In the genomic region with DNA sequence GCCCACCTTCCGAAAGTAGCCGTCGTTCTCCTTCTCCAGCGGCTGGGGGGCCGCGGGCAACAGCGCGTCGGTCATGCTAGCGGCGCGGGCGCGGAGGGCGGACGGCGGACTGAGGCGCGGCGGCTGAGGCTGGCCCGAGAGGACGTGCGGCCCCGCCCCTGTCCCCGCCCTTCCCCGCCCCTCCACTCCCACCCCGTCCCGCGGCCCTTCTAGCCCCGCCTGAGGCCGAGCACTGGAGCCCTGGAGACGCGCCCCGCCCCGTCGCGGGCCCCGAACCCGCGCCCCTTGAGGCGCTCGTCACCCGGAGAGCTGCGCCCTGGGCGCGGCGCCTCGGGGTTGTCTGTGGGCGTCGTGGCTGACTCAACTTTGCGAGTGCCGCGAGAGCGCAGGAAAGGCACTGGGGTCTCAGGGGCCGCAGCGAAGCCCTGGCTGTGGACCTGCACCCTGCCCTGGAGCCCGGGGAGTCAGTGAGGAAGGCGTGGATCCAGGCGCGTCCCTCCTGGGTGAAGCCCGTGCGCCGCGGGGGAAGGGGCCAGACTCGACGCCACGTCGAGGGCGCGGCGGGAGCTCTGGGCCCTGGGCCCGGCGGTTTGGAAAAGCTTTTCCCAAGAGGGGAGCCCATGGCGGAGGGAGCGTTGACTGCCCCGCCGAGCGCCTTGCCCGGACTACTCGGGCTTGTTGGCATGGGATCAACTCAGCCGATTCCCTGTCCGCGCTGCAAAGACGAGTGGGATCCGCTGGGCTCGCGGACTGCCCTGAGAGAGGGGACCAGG, we compare ENCODE assay signal across 8 cellular contexts. TPM values are rescaled to one million over a fixed set of nuclear protein-coding genes. Genes with fewer than 3 reads are reported as not detected.
A peak's percentile ranks its signal among the peaks of the same experiment; 100 is the strongest.
DNase-seq lines count a peak whose midpoint lies in the region; ATAC-seq and TF ChIP-seq lines count a peak whose summit lies in the region.

A gene (minus strand): TSS at position 111 of the 773 bp plus-strand sequence. CDS start 36 bp downstream, at position 75.

- H3K4me1 Mint-ChIP-seq in T-helper 17 cell = peaks cover 5% of the 10 kb centered on the region

- no peak for TF ChIP-seq CTCF in MM.1S (IDR thresholded peaks at IDR 0.05; ENCODE audit: low read length)
- TF ChIP-seq CTCF in astrocyte of the spinal cord (IDR thresholded peaks at IDR 0.05; ENCODE audit: low read depth, low read length) = no peak
- no peak for TF ChIP-seq CTCF in smooth muscle cell (IDR thresholded peaks at IDR 0.05; ENCODE audit: borderline replicate concordance, insufficient read depth, poor library complexity, severe bottlenecking)

- WGBS in smooth muscle cell (ENCODE audit: low lambda C conversion rate) = 6% methylated on average over 54 of the region's 87 CpGs

- H3K27me3 Mint-ChIP-seq in T-helper 17 cell = peaks cover 15% of the 10 kb centered on the region

- peak; percentile 78 for ATAC-seq in GM21717 (IDR thresholded peaks at IDR 0.05; ENCODE audit: unreplicated experiment)
- peak; percentile 74 for ATAC-seq in T-helper 17 cell

- H3K27ac ChIP-seq in MM.1S (ENCODE audit: low read length) = no peak within 1 kb of the TSS; the same call in 1 of the 2 replicates
- H3K27ac ChIP-seq in smooth muscle cell (ENCODE audit: low read depth) = no peak within 1 kb of the TSS

- H3K4me1 ChIP-seq in MM.1S (ENCODE audit: low read length) (no peaks in the 10 kb centered on the region), smooth muscle cell (ENCODE audit: low read depth) (peaks cover 7% of the 10 kb centered on the region)

- no peak within 1 kb of the TSS for H3K27ac Mint-ChIP-seq in T-helper 17 cell

- H3K4me3 ChIP-seq in MM.1S (ENCODE audit: low read length) (peak within 1 kb of the TSS; percentile 71), astrocyte of the spinal cord (ENCODE audit: low read depth, low read length) (peak within 1 kb of the TSS; percentile 49), iPS-18c (ENCODE audit: insufficient read depth, low read depth, low read length) (peak within 1 kb of the TSS; percentile 77), smooth muscle cell (peak within 1 kb of the TSS; percentile 56)

- peak within 1 kb of the TSS; percentile 77 for H3K4me3 Mint-ChIP-seq in T-helper 17 cell

- no peaks in the 10 kb centered on the region for H3K9me2 ChIP-seq in MM.1S (replicated peaks; ENCODE audit: insufficient read depth, low read length)

- H2AFZ ChIP-seq in MM.1S (ENCODE audit: low read length) = peak within 1 kb of the TSS; percentile 72
- H2AFZ ChIP-seq in smooth muscle cell (ENCODE audit: low read depth) = peak within 1 kb of the TSS; percentile 72

- H3K27me3 ChIP-seq in MM.1S (replicated peaks; ENCODE audit: insufficient read depth, low read length) = no peaks in the 10 kb centered on the region
- peaks cover 16% of the 10 kb centered on the region for H3K27me3 ChIP-seq in smooth muscle cell (ENCODE audit: low read depth)

- no peaks in the 10 kb centered on the region; the same call in 1 of the 2 replicates for H3F3A ChIP-seq in MM.1S (ENCODE audit: insufficient read depth, low read length)
- H3F3A ChIP-seq in smooth muscle cell (ENCODE audit: low read depth) = no peaks in the 10 kb centered on the region

- H3K36me3 Mint-ChIP-seq in T-helper 17 cell (ENCODE audit: low read depth) = no peaks in the 10 kb centered on the region

- in situ Hi-C loops in astrocyte of the spinal cord (cut with HindIII; ENCODE audit: low sequenced_read_pairs) = no loop called here

- H3K4me2 ChIP-seq in MM.1S (ENCODE audit: low read depth, low read length) = peak within 1 kb of the TSS; percentile 74; the same call in 1 of the 2 replicates
- H3K4me2 ChIP-seq in smooth muscle cell = peak within 1 kb of the TSS; percentile 91

- H3K9me3 ChIP-seq in MM.1S (replicated peaks; ENCODE audit: insufficient read depth, low read length) (no peaks in the 10 kb centered on the region), T-helper 17 cell (ENCODE audit: control insufficient read depth, low read length, poor library complexity, severe bottlenecking) (no peaks in the 10 kb centered on the region), iPS-18c (ENCODE audit: control insufficient read depth, insufficient read depth, low read length) (no peaks in the 10 kb centered on the region), smooth muscle cell (replicated peaks; ENCODE audit: low read depth) (no peaks in the 10 kb centered on the region)

- DNase-seq in DMS114 treated with DMSO at 0.1 percent for 48 hours (lab: John Stamatoyannopoulos, UW; ENCODE audit: unreplicated experiment) = peak; percentile 52
- peak; percentile 81 for DNase-seq in MM.1S
- DNase-seq in T-helper 17 cell = peak in 2 of 3 donors; percentile 19 to 28
- DNase-seq in astrocyte of the spinal cord (ENCODE audit: low read depth, low spot score) = peak; percentile 65
- DNase-seq in smooth muscle cell (lab: John Stamatoyannopoulos, UW; ENCODE audit: unreplicated experiment) = peak; percentile 26
- no peak for DNase-seq in pons (ENCODE audit: low spot score)

- H4K20me1 ChIP-seq in MM.1S (ENCODE audit: insufficient read depth, low read length) (no peaks in the 10 kb centered on the region), smooth muscle cell (ENCODE audit: low read depth) (no peaks in the 10 kb centered on the region)

- H3K79me2 ChIP-seq in MM.1S (ENCODE audit: low read length) (peaks cover 34% of the 10 kb centered on the region), smooth muscle cell (ENCODE audit: low read depth) (no peaks in the 10 kb centered on the region)

- H3K36me3 ChIP-seq in MM.1S (replicated peaks; ENCODE audit: insufficient read depth, low read length) (no peaks in the 10 kb centered on the region), smooth muscle cell (ENCODE audit: low read depth) (no peaks in the 10 kb centered on the region)

- H3K9ac ChIP-seq in MM.1S (ENCODE audit: low read length) (peak within 1 kb of the TSS; percentile 67), smooth muscle cell (ENCODE audit: low read depth) (no peak within 1 kb of the TSS)

RNA-seq across cellular contexts. Expression of the gene that starts here (rescaled TPM):
- not detected for total RNA-seq in T-helper 17 cell
- total RNA-seq in smooth muscle cell = 3.5 and 4.9 TPM in 2 replicates
- 1.2 and 4.3 TPM in 2 replicates for polyA plus RNA-seq in smooth muscle cell

Comparison
In these comparisons a context has a peak if more than half of its experiments do, and no peak if none do; other contexts are left out.
1. Peak in DNase-seq and ATAC-seq in T-helper 17 cell; RNA of the gene not detected or under 1 TPM.